Comparison of ENCODE assay signal across 9 cellular contexts in the genomic region with DNA sequence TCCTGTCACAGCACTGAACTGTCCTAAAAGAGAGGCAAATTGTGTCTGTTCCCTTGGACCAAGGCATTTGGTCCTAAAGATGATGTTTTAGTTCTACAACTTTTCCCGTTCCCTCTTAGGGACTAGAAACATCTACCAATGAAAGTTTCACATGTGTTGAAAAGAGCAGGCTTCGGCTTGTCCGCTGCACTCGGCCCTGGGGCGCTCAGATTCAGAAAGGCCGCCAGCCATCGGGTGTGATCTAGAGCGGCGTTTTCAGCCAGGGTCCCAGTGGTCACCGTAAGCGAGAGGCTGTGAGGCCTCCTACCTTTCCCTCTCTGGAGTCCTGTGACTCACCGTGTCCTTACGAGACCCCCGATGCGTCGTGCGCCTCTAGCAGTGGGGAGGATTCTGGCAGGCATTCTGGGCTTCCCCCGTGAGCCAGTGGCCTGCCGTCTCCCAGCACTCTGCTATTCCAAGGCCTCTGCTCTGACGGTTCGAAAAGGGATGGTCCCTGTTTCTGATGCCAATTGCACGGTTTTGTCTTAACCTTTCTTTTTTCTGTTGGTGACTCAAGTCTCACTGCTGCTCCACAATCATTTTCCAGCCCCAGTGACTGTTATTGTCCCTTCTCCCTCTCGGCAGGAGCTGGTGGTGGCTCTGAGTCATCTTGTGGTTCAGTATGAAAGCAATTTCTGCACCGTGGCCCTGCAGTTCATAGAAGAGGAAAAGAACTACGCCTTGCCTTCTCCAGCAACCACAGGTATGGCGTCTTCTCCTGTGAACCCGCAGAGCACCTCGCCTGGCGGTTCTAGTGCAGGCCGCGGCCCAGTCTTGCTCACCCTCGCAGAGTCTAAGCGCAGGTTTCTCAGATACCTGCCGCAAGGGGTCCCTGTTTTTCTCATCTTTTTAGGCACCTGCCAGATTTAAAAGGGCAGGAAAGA.
A peak's percentile ranks its signal among the peaks of the same experiment; 100 is the strongest.
DNase-seq lines count a peak whose midpoint lies in the region; ATAC-seq and TF ChIP-seq lines count a peak whose summit lies in the region.
"Had no signal": no experiment of that assay in that cellular context is flagged by ENCODE, and none has a peak within 500 bp of the region (broad histone marks: within the 10 kb centered on the region; RNA-seq: fewer than 3 reads in every experiment).

No MANE protein-coding gene starts in this region.

- TF ChIP-seq POLR2A in heart left ventricle (IDR thresholded peaks at IDR 0.05), result no peak

- H3K36me3 ChIP-seq in heart left ventricle, result peaks cover 0 to 37% (median 20%) of the 10 kb centered on the region in 9 donors
- no peaks in the 10 kb centered on the region for H3K36me3 ChIP-seq in Caco-2 (ENCODE audit: control insufficient read depth, insufficient read depth, low read length)

- peak overlapping the region; percentile 89 for H3K27ac Mint-ChIP-seq in activated T-helper 2 cell treated with anti-CD3 and anti-CD28 coated beads, Interferon-gamma antibody, Interleukin-2, Interleukin-4, amounts not matched to agents 10 μg/mL and 5 μg/mL and 100 μg/mL, durations not matched to agents 14 hours and 24 hours and 36 hours
- H3K27ac Mint-ChIP-seq in Caco-2 (ENCODE audit: unreplicated experiment), result no peak overlapping the region

- H3K27ac ChIP-seq in heart left ventricle, result peak overlapping the region in 8 of 12 donors; percentile 0 to 82 (median 38)
- H3K27ac ChIP-seq: VCaP had no signal

- ATAC-seq in HG02981 (IDR thresholded peaks at IDR 0.05; ENCODE audit: unreplicated experiment) (peak; percentile 35), heart left ventricle (peak in 3 of 4 donors; percentile 11 to 35 (median 23))

- no peaks in the 10 kb centered on the region for H3K9me3 Mint-ChIP-seq in activated T-helper 2 cell treated with anti-CD3 and anti-CD28 coated beads, Interferon-gamma antibody, Interleukin-2, Interleukin-4, amounts not matched to agents 10 μg/mL and 5 μg/mL and 100 μg/mL, durations not matched to agents 14 hours and 24 hours and 36 hours
- H3K9me3 Mint-ChIP-seq in Caco-2 (ENCODE audit: unreplicated experiment), result no peaks in the 10 kb centered on the region

- no peaks in the 10 kb centered on the region for H3K27me3 ChIP-seq in heart left ventricle
- no peaks in the 10 kb centered on the region for H3K27me3 ChIP-seq in Caco-2 (replicated peaks; ENCODE audit: control insufficient read depth, insufficient read depth, low read length)

- H3K4me1 Mint-ChIP-seq in activated T-helper 2 cell treated with anti-CD3 and anti-CD28 coated beads, Interferon-gamma antibody, Interleukin-2, Interleukin-4, amounts not matched to agents 10 μg/mL and 5 μg/mL and 100 μg/mL, durations not matched to agents 14 hours and 24 hours and 36 hours (ENCODE audit: low read depth), result peaks cover 65% of the 10 kb centered on the region
- no peaks in the 10 kb centered on the region for H3K4me1 Mint-ChIP-seq in Caco-2 (ENCODE audit: low read depth, unreplicated experiment)

- TF ChIP-seq CTCF in GM12864 (IDR thresholded peaks at IDR 0.05; ENCODE audit: low read depth, low read length, missing control alignments), result peak; percentile 36
- no peak for TF ChIP-seq CTCF in heart left ventricle (IDR thresholded peaks at IDR 0.05)
- no peak for TF ChIP-seq CTCF in Caco-2 (IDR thresholded peaks at IDR 0.05; ENCODE audit: insufficient read depth in 1 of 2, low read depth in 1 of 2, low read length in 1 of 2, severe bottlenecking in 1 of 2, unreplicated experiment in 1 of 2)

- H3K4me1 ChIP-seq in heart left ventricle, result peaks cover 0 to 39% (median 15%) of the 10 kb centered on the region in 12 donors
- no peaks in the 10 kb centered on the region for H3K4me1 ChIP-seq in Caco-2

- CTCF ChIA-PET in Caco-2 (lab: Charles Lee), result no interaction called here

- no peaks in the 10 kb centered on the region for H3K9me3 ChIP-seq in heart left ventricle
- H3K9me3 ChIP-seq in Caco-2, result no peaks in the 10 kb centered on the region

- no TSS peak for BruUV-seq in Caco-2 (replicated peaks; lab: Mats Ljungman, UMichigan)

- WGBS in heart left ventricle, 4 donors, result 68 to 84% (median 75%) methylated on average over 34 of the region's 34 CpGs

- peaks cover 80% of the 10 kb centered on the region for H3K36me3 Mint-ChIP-seq in activated T-helper 2 cell treated with anti-CD3 and anti-CD28 coated beads, Interferon-gamma antibody, Interleukin-2, Interleukin-4, amounts not matched to agents 10 μg/mL and 5 μg/mL and 100 μg/mL, durations not matched to agents 14 hours and 24 hours and 36 hours (ENCODE audit: low read depth)
- peaks cover 31% of the 10 kb centered on the region for H3K36me3 Mint-ChIP-seq in Caco-2 (ENCODE audit: insufficient read depth, unreplicated experiment)

- DNase-seq in GM12864 (ENCODE audit: low read depth), result peak; percentile 82
- DNase-seq in RPMI7951 (ENCODE audit: low read depth), result peak; percentile 98
- peak; percentile 80 for DNase-seq in activated T-helper 2 cell treated with anti-CD3 and anti-CD28 coated beads, Interferon-gamma antibody, Interleukin-2, Interleukin-4, amounts not matched to agents 10 μg/mL and 5 μg/mL and 100 μg/mL, durations not matched to agents 14 hours and 24 hours and 36 hours (ENCODE audit: low spot score)
- DNase-seq in heart left ventricle, result peak in 2 of 5 donors; percentile 24 to 53
- DNase-seq in stimulated activated CD4-positive, alpha-beta T cell treated with anti-CD3 and anti-CD28 coated beads, Interleukin-12 subunit alpha, Interleukin-12 subunit beta, amount 100 ng/mL, for 48 hours (ENCODE audit: low read depth in 2 of 3, low spot score in 1 of 3), result peak; percentile 74 to 81 (median 77)
- DNase-seq in Caco-2, result no peak
- DNase-seq in SHP77 treated with DMSO at 0.1 percent for 48 hours (lab: John Stamatoyannopoulos, UW), result no peak

- no peaks in the 10 kb centered on the region for H3K27me3 Mint-ChIP-seq in activated T-helper 2 cell treated with anti-CD3 and anti-CD28 coated beads, Interferon-gamma antibody, Interleukin-2, Interleukin-4, amounts not matched to agents 10 μg/mL and 5 μg/mL and 100 μg/mL, durations not matched to agents 14 hours and 24 hours and 36 hours (ENCODE audit: low read depth)
- H3K27me3 Mint-ChIP-seq in Caco-2 (ENCODE audit: insufficient read depth, unreplicated experiment), result no peaks in the 10 kb centered on the region

- H3K4me3 ChIP-seq in GM12864 (ENCODE audit: low read depth, low read length) (peak overlapping the region; percentile 13), heart left ventricle (peak overlapping the region in 2 of 12 donors; percentile 12 to 34), Caco-2 (ENCODE audit: low read depth, low read length) (no peak overlapping the region)

- peak overlapping the region; percentile 74 for H3K4me3 Mint-ChIP-seq in activated T-helper 2 cell treated with anti-CD3 and anti-CD28 coated beads, Interferon-gamma antibody, Interleukin-2, Interleukin-4, amounts not matched to agents 10 μg/mL and 5 μg/mL and 100 μg/mL, durations not matched to agents 14 hours and 24 hours and 36 hours (ENCODE audit: low read depth)
- H3K4me3 Mint-ChIP-seq in Caco-2 (ENCODE audit: unreplicated experiment), result no peak overlapping the region

- intact Hi-C loops in activated T-helper 2 cell treated with anti-CD3 and anti-CD28 coated beads, Interferon-gamma antibody, Interleukin-2, Interleukin-4, amounts not matched to agents 10 μg/mL and 5 μg/mL and 100 μg/mL, durations not matched to agents 14 hours and 24 hours and 36 hours (cut with micrococcal nuclease), result loop anchor here (1.0 to 5.0 kb wide), 9 partner anchors 14 to 299 kb away; no protein-coding TSS in a partner anchor
- intact Hi-C loops in heart left ventricle (cut with DNase I) (no loop called here), Caco-2 (cut with micrococcal nuclease; ENCODE audit: unreplicated experiment) (no loop called here)

- POLR2A ChIA-PET in Caco-2 (lab: Charles Lee), result no interaction called here

Comparison
In these comparisons a context has a peak if more than half of its experiments do, and no peak if none do; other contexts are left out.
1. DNase-seq: peak in GM12864 (single experiment), RPMI7951 (single experiment), activated T-helper 2 cell treated with anti-CD3 and anti-CD28 coated beads, Interferon-gamma antibody, Interleukin-2, Interleukin-4, amounts not matched to agents 10 μg/mL and 5 μg/mL and 100 μg/mL, durations not matched to agents 14 hours and 24 hours and 36 hours (single experiment) and stimulated activated CD4-positive, alpha-beta T cell treated with anti-CD3 and anti-CD28 coated beads, Interleukin-12 subunit alpha, Interleukin-12 subunit beta, amount 100 ng/mL, for 48 hours (3 of 3); none in Caco-2 (0 of 2) and SHP77 treated with DMSO at 0.1 percent for 48 hours (single experiment).